In the genomic region with DNA sequence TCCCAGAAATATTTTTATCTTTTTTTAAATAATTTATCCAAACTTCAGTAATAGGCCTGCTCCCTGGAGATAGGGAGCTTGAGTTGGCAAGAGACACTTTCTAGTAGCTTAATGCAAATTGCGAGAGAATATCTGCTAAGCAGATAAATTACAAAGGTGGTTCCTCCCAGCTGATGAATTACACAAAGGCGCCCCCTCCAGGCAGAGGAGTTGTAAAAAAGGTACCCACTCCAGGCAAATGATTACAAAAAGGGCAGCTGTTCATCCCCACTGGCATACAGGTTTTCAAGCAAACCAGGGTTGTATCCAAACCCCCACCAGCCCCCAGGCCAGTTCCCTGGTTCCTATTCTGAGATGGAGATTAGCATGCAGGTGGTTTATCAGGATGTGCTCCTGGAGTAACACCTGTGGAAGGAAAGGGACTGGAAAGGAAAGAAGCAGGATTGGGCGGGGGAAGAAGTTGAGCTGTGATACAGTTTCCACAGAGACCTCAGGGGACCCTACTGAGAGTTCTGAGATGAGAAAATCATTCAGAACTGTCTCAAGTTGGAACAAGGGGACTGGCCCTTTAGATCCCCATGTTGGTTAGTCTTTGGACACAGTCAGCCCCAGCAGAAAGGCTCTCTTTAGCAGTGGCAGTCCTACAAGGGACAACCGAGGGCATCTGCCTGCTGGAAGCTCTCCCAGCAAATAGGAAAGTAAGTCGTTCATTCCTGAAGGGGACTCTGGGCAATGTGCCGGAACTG, we compare ENCODE assay signal across 10 cellular contexts. TPM values are rescaled to one million over a fixed set of nuclear protein-coding genes. Genes with fewer than 3 reads are reported as not detected.
A peak's percentile ranks its signal among the peaks of the same experiment; 100 is the strongest.
DNase-seq lines count a peak whose midpoint lies in the region; ATAC-seq and TF ChIP-seq lines count a peak whose summit lies in the region.
"Had no signal": no experiment of that assay in that cellular context is flagged by ENCODE, and none has a peak within 500 bp of the region (broad histone marks: within the 10 kb centered on the region; RNA-seq: fewer than 3 reads in every experiment).

No MANE protein-coding gene starts in this region.

- peaks cover 57% of the 10 kb centered on the region for H3K27me3 Mint-ChIP-seq in stimulated activated memory B cell treated with anti-CD40 and anti-IgM and Interleukin-4, amounts not matched to agents 10 μg/mL and 1 μg/mL and 100 μg/mL, for 72 hours

- in situ Hi-C loops in ACHN (cut with HindIII; ENCODE audit: low pct_ligation_motif_present, low pct_unique_long_range_greater_than_20kb, low sequenced_read_pairs): no loop called here

- no peak overlapping the region for H3K27ac ChIP-seq in RWPE1

- H3K4me3 ChIP-seq in GM12864 (ENCODE audit: low read depth, low read length): no peak overlapping the region
- no peak overlapping the region for H3K4me3 ChIP-seq in fibroblast of villous mesenchyme (ENCODE audit: low read depth, low read length)

- no peak overlapping the region for H3K4me3 Mint-ChIP-seq in stimulated activated memory B cell treated with anti-CD40 and anti-IgM and Interleukin-4, amounts not matched to agents 10 μg/mL and 1 μg/mL and 100 μg/mL, for 72 hours

- POLR2A ChIA-PET in RWPE1 (lab: Yijun Ruan, JAX; ENCODE audit: low non-redundant PET): no interaction called here

- ATAC-seq in HG03135 (IDR thresholded peaks at IDR 0.05; ENCODE audit: unreplicated experiment): no peak
- no peak for ATAC-seq in stimulated activated memory B cell treated with anti-CD40 and anti-IgM and Interleukin-4, amounts not matched to agents 10 μg/mL and 1 μg/mL and 100 μg/mL, for 72 hours
- ATAC-seq: activated naive CD4-positive, alpha-beta T cell treated with anti-CD3 and anti-CD28 coated beads, Interleukin-2, amount 50 U/mL, for 72 hours had no signal

- TF ChIP-seq CTCF in GM12864 (IDR thresholded peaks at IDR 0.05; ENCODE audit: low read depth, low read length, missing control alignments) (peak; percentile 38), fibroblast of villous mesenchyme (IDR thresholded peaks at IDR 0.05; ENCODE audit: insufficient read depth, low read depth, low read length) (peak; percentile 53), RWPE1 (conservative IDR thresholded peaks at IDR 0.05; ENCODE audit: low read depth) (no peak)

- no peaks in the 10 kb centered on the region for H3K4me1 Mint-ChIP-seq in stimulated activated memory B cell treated with anti-CD40 and anti-IgM and Interleukin-4, amounts not matched to agents 10 μg/mL and 1 μg/mL and 100 μg/mL, for 72 hours

- CTCF ChIA-PET in RWPE1 (lab: Yijun Ruan, JAX): interaction anchor here (0.6 to 2.8 kb wide), 9 partner anchors 9 to 414 kb away, joined by 3 to 17 read pairs (median 3); a partner anchor contains a TSS

- DNase-seq in ACHN: peak; percentile 22
- no peak for DNase-seq in GM12864 (ENCODE audit: low read depth)
- peak; percentile 47 for DNase-seq in OCI-M1 (lab: John Stamatoyannopoulos, UW)
- peak; percentile 31 for DNase-seq in fibroblast of villous mesenchyme (ENCODE audit: low read depth)
- DNase-seq in NCI-H128 (lab: John Stamatoyannopoulos, UW; ENCODE audit: unreplicated experiment): no peak
- no peak for DNase-seq in RWPE1 (ENCODE audit: low spot score)

- peaks cover 4% of the 10 kb centered on the region for H3K9me3 Mint-ChIP-seq in stimulated activated memory B cell treated with anti-CD40 and anti-IgM and Interleukin-4, amounts not matched to agents 10 μg/mL and 1 μg/mL and 100 μg/mL, for 72 hours

- no peak overlapping the region for H3K27ac Mint-ChIP-seq in stimulated activated memory B cell treated with anti-CD40 and anti-IgM and Interleukin-4, amounts not matched to agents 10 μg/mL and 1 μg/mL and 100 μg/mL, for 72 hours
- H3K27ac Mint-ChIP-seq: activated naive CD4-positive, alpha-beta T cell treated with anti-CD3 and anti-CD28 coated beads, Interleukin-2, amount 50 U/mL, for 72 hours had no signal

- H3K36me3 Mint-ChIP-seq in stimulated activated memory B cell treated with anti-CD40 and anti-IgM and Interleukin-4, amounts not matched to agents 10 μg/mL and 1 μg/mL and 100 μg/mL, for 72 hours: no peaks in the 10 kb centered on the region
- H3K36me3 Mint-ChIP-seq: activated naive CD4-positive, alpha-beta T cell treated with anti-CD3 and anti-CD28 coated beads, Interleukin-2, amount 50 U/mL, for 72 hours had no signal

RNA-seq across cellular contexts. Expression of a gene that starts 25.5 kb away (rescaled TPM):
- under 0.01 and 0.86 TPM in 2 replicates for total RNA-seq in fibroblast of villous mesenchyme
- total RNA-seq: activated naive CD4-positive, alpha-beta T cell treated with anti-CD3 and anti-CD28 coated beads, Interleukin-2, amount 50 U/mL, for 72 hours; mononuclear cell had no signal

Comparison
In these comparisons a context has a peak if more than half of its experiments do, and no peak if none do; other contexts are left out.
1. DNase-seq: peak in ACHN (single experiment), OCI-M1 (single experiment) and fibroblast of villous mesenchyme (single experiment); none in GM12864 (single experiment), NCI-H128 (single experiment) and RWPE1 (single experiment).